In the genomic region with DNA sequence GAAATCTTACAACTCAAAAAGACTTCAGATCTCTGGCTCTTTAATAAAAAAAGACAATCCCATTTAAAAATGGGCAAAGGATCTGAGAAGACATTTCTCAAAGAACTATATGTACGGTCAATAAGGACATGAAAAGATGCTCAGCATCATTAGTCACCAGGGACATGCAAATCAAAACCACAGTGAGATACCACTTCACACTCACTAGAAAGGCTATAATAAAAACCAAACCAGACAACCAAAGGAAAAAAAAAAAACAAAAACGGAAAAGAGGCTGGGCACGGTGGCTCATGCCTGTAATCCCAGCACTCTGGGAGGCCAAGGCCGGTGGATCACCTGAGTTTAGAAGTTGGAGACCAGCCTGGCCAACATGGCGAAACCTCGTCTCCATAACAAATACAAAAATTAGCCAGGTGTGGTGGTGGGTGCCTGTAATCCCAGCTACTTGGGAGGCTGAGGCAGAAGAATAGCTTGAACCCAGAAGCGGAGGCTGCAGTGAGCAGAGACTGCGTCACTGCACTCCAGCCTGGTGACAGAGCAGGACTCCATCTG, we compare ENCODE assay signal across 21 cellular contexts. TPM values are rescaled to one million over a fixed set of nuclear protein-coding genes. Genes with fewer than 3 reads are reported as not detected.
A peak's percentile ranks its signal among the peaks of the same experiment; 100 is the strongest.
DNase-seq lines count a peak whose midpoint lies in the region; ATAC-seq, FAIRE-seq and TF ChIP-seq lines count a peak whose summit lies in the region.
"Had no signal": no experiment of that assay in that cellular context is flagged by ENCODE, and none has a peak within 500 bp of the region (broad histone marks: within the 10 kb centered on the region; RNA-seq: fewer than 3 reads in every experiment).

No MANE protein-coding gene starts in this region.

- H3K79me2 ChIP-seq in GM12878 (ENCODE audit: control insufficient read depth, insufficient read depth, low read length), result no peaks in the 10 kb centered on the region

- intact Hi-C loops in GM12878 (cut with micrococcal nuclease; ENCODE audit: unreplicated experiment) (no loop called here), sigmoid colon (cut with DNase I) (no loop called here), Calu3 (cut with micrococcal nuclease; ENCODE audit: unreplicated experiment) (no loop called here)

- H3K4me1 ChIP-seq in GM12878 (ENCODE audit: control insufficient read depth, insufficient read depth, low read length), result no peaks in the 10 kb centered on the region; the same call in 1 of the 2 replicates
- no peaks in the 10 kb centered on the region for H3K4me1 ChIP-seq in sigmoid colon
- H3K4me1 ChIP-seq: right lobe of liver, upper lobe of left lung had no signal

- TF ChIP-seq POLR2A in GM12878 (IDR thresholded peaks at IDR 0.05; ENCODE audit: low read depth, low read length) (no peak), sigmoid colon (IDR thresholded peaks at IDR 0.05) (no peak)

- peak in 1 of 2 experiments; percentile 62; a peak in 1 of 4 replicates for TF ChIP-seq EP300 in GM12878 (IDR thresholded peaks at IDR 0.05; ENCODE audit: borderline replicate concordance in 1 of 2, control insufficient read depth in 1 of 2, low read depth in 2 of 2, low read length in 2 of 2)
- no peak for TF ChIP-seq EP300 in sigmoid colon (IDR thresholded peaks at IDR 0.05)

- 42% methylated on average over 8 of the region's 8 CpGs for WGBS in GM12878 (ENCODE audit: insufficient coverage, insufficient replicate concordance, low lambda C conversion rate, missing lambda C conversion rate)
- WGBS in sigmoid colon, 2 donors, result 82 to 89% methylated on average over 8 of the region's 8 CpGs

- no TSS peak for BruUV-seq in GM12878 (replicated peaks; lab: Mats Ljungman, UMichigan)
- BruUV-seq in Calu3 (replicated peaks; lab: Mats Ljungman, UMichigan), result no TSS peak

- FAIRE-seq in GM18507 (lab: Jason Lieb, UNC) (peak; percentile 56), GM12878 (lab: Jason Lieb, UNC) (no peak)
- FAIRE-seq: GM12892 had no signal

- no peak overlapping the region for H3K4me2 ChIP-seq in GM12878 (ENCODE audit: control insufficient read depth, insufficient read depth)

- no peak for TF ChIP-seq RAD21 in GM12878 (IDR thresholded peaks at IDR 0.05; ENCODE audit: insufficient read depth, low read depth, low read length)

- RAD21 ChIA-PET in GM12878 (lab: Charles Lee; ENCODE audit: unreplicated experiment), result no interaction called here

- H3K9me3 ChIP-seq in GM12878 (replicated peaks; ENCODE audit: control insufficient read depth, insufficient read depth, low read length), result no peaks in the 10 kb centered on the region
- H3K9me3 ChIP-seq in sigmoid colon, result no peaks in the 10 kb centered on the region
- H3K9me3 ChIP-seq: right lobe of liver, upper lobe of left lung had no signal

- H3K4me3 ChIP-seq in GM12878 (no peak overlapping the region), sigmoid colon (no peak overlapping the region)
- H3K4me3 ChIP-seq: right lobe of liver, upper lobe of left lung had no signal

- no peak for ATAC-seq in activated CD8-positive, alpha-beta memory T cell treated with anti-CD3 and anti-CD28 coated beads, Interleukin-2, amount 10 ng/mL, durations not matched to agents 7 days and 5 days
- ATAC-seq in GM12878 (peak; percentile 89), GM19328 (IDR thresholded peaks at IDR 0.05; ENCODE audit: unreplicated experiment) (no peak)
- ATAC-seq: right lobe of liver had no signal

- H3K4me3 Mint-ChIP-seq in activated CD8-positive, alpha-beta memory T cell treated with anti-CD3 and anti-CD28 coated beads, Interleukin-2, amount 10 ng/mL, durations not matched to agents 7 days and 5 days, result no peak overlapping the region
- no peak overlapping the region for H3K4me3 Mint-ChIP-seq in Calu3 (ENCODE audit: low read depth, unreplicated experiment)

- POLR2A ChIA-PET in GM12878 (lab: Charles Lee), result interaction anchor here (0.7 kb wide), 1 partner anchor 135 kb away, joined by 4 read pairs; no protein-coding TSS in a partner anchor

- SMC1A ChIA-PET in GM12878 (lab: Charles Lee; ENCODE audit: uncharacterized antibody, unreplicated experiment), result interaction anchor here (0.8 kb wide), 1 partner anchor 18 kb away, joined by 3 read pairs; the partner anchor contains the start of gene CLN3

- peaks cover 17% of the 10 kb centered on the region for H3K36me3 Mint-ChIP-seq in activated CD8-positive, alpha-beta memory T cell treated with anti-CD3 and anti-CD28 coated beads, Interleukin-2, amount 10 ng/mL, durations not matched to agents 7 days and 5 days
- H3K36me3 Mint-ChIP-seq in Calu3 (ENCODE audit: insufficient read depth, unreplicated experiment), result peaks cover 12% of the 10 kb centered on the region

- DNase-seq in activated CD8-positive, alpha-beta memory T cell treated with anti-CD3 and anti-CD28 coated beads, Interleukin-2, amount 10 ng/mL, durations not matched to agents 7 days and 5 days, result peak; percentile 33
- DNase-seq in activated CD8-positive, alpha-beta memory T cell treated with anti-CD3 and anti-CD28 coated beads, Interleukin-2, amount 50 U/mL, for 48 hours, result no peak
- DNase-seq in GM18507 (ENCODE audit: extremely low spot score, insufficient read length, low read depth) (no peak), GM12878 (ENCODE audit: low read depth, low spot score) (no peak), sigmoid colon (peak; percentile 13), Calu3 (no peak), cerebellar cortex (ENCODE audit: low spot score) (no peak)
- DNase-seq: dermis blood vessel endothelial cell; erythroblast; glutamatergic neuron; IMR-90; MV-4-11; NCI-H774; nucleus accumbens; stimulated activated CD4-positive, alpha-beta T cell treated with anti-CD3 and anti-CD28 coated beads, Interleukin-4, amount 100 ng/mL, for 1 hour; SW 1271; upper lobe of left lung; WERI-Rb-1 had no signal

- H3K9me3 Mint-ChIP-seq in activated CD8-positive, alpha-beta memory T cell treated with anti-CD3 and anti-CD28 coated beads, Interleukin-2, amount 10 ng/mL, durations not matched to agents 7 days and 5 days (ENCODE audit: low read depth), result no peaks in the 10 kb centered on the region
- no peaks in the 10 kb centered on the region for H3K9me3 Mint-ChIP-seq in Calu3 (ENCODE audit: low read depth, unreplicated experiment)

- in situ Hi-C loops in GM12878 (cut with MboI), result no loop called here

- H2AFZ ChIP-seq in GM12878 (ENCODE audit: control insufficient read depth, low read depth, low read length), result no peak overlapping the region

- H3K36me3 ChIP-seq in GM12878 (ENCODE audit: control insufficient read depth in 2 of 2, insufficient read depth in 2 of 2, low read length in 1 of 2), result no peaks in the 10 kb centered on the region; a peak in 2 of 4 replicates
- peaks cover 18 to 55% (median 26%) of the 10 kb centered on the region in 4 donors for H3K36me3 ChIP-seq in sigmoid colon

- peak overlapping the region; percentile 2 for H3K27ac Mint-ChIP-seq in activated CD8-positive, alpha-beta memory T cell treated with anti-CD3 and anti-CD28 coated beads, Interleukin-2, amount 10 ng/mL, durations not matched to agents 7 days and 5 days
- H3K27ac Mint-ChIP-seq in Calu3 (ENCODE audit: unreplicated experiment), result no peak overlapping the region

- H3K4me1 Mint-ChIP-seq in activated CD8-positive, alpha-beta memory T cell treated with anti-CD3 and anti-CD28 coated beads, Interleukin-2, amount 10 ng/mL, durations not matched to agents 7 days and 5 days, result peaks cover 5% of the 10 kb centered on the region
- no peaks in the 10 kb centered on the region for H3K4me1 Mint-ChIP-seq in Calu3 (ENCODE audit: low read depth, unreplicated experiment)

- H3K27me3 ChIP-seq in GM12878 (replicated peaks in 1 of 2; ENCODE audit: control insufficient read depth in 2 of 2, insufficient read depth in 2 of 2, low read length in 1 of 2) (no peaks in the 10 kb centered on the region), sigmoid colon (no peaks in the 10 kb centered on the region)
- H3K27me3 ChIP-seq: right lobe of liver, upper lobe of left lung had no signal

- H3K27me3 Mint-ChIP-seq in activated CD8-positive, alpha-beta memory T cell treated with anti-CD3 and anti-CD28 coated beads, Interleukin-2, amount 10 ng/mL, durations not matched to agents 7 days and 5 days, result no peaks in the 10 kb centered on the region
- no peaks in the 10 kb centered on the region for H3K27me3 Mint-ChIP-seq in Calu3 (ENCODE audit: unreplicated experiment)

- H3K9ac ChIP-seq in GM12878 (ENCODE audit: control insufficient read depth, insufficient read depth, low read length), result no peak overlapping the region

- TF ChIP-seq CTCF in GM12878 (IDR thresholded peaks at IDR 0.05 in 2 of 3, conservative IDR thresholded peaks at IDR 0.05 in 1 of 3; ENCODE audit: control insufficient read depth in 2 of 3, extremely low read depth in 1 of 3, insufficient read depth in 1 of 3, low read depth in 3 of 3, low read length in 3 of 3) (no peak), sigmoid colon (IDR thresholded peaks at IDR 0.05) (no peak), Calu3 (IDR thresholded peaks at IDR 0.05; ENCODE audit: unreplicated experiment) (no peak)

- no peak overlapping the region for H3K27ac ChIP-seq in GM12878 (ENCODE audit: control insufficient read depth, insufficient read depth)
- H3K27ac ChIP-seq in sigmoid colon, result no peak overlapping the region
- H3K27ac ChIP-seq: right lobe of liver, upper lobe of left lung, WERI-Rb-1 had no signal

- no peaks in the 10 kb centered on the region for H4K20me1 ChIP-seq in GM12878 (ENCODE audit: control insufficient read depth, insufficient read depth)

- CTCF ChIA-PET in activated CD8-positive, alpha-beta memory T cell treated with anti-CD3 and anti-CD28 coated beads, Interleukin-2, amount 10 ng/mL, durations not matched to agents 7 days and 5 days (lab: Charles Lee), result no interaction called here
- CTCF ChIA-PET in GM12878 (lab: Yijun Ruan, JAX), result no interaction called here
- CTCF ChIA-PET in Calu3 (lab: Charles Lee), result no interaction called here

RNA-seq across cellular contexts. Expression of gene NPIPB7, which starts 1.7 kb away (rescaled TPM):
- not detected for total RNA-seq in activated CD8-positive, alpha-beta memory T cell treated with anti-CD3 and anti-CD28 coated beads, Interleukin-2, amount 10 ng/mL, durations not matched to agents 7 days and 5 days
- total RNA-seq in GM12878 (2013; cell fraction: nucleolus; rRNA removed), result not detected in 2 replicates
- total RNA-seq in GM12878 (2014; rRNA removed) (not detected in 2 replicates), GM12878 (2014; rRNA removed; fragmentation: Illumina TruSeq; extraction: Trizol) (not detected in 2 replicates), GM12878 (2021) (not detected in 2 replicates), sigmoid colon (not detected), Calu3 (2022) (not detected in 2 replicates)
- not detected for polyA plus RNA-seq in GM12878 (2011; ENCODE audit: low read depth)
- polyA plus RNA-seq in GM12878 (2011; rRNA removed) (0.04 TPM in 1 of 2 replicates, not detected in the other), GM12878 (2014; fragmentation: Illumina TruSeq; extraction: Trizol) (not detected in 2 replicates), GM12878 (2014; fragmentation: Nextera tagmentation; extraction: Ambion mirVana) (under 1 TPM in 1 of 2 experiments, not detected in 1; 0.05 TPM), GM12878 (2014; rRNA removed) (0.09 TPM in 1 of 2 replicates, not detected in the other), GM12878 (2016; fragmentation: Nextera tagmentation; extraction: Ambion mirVana) (not detected), sigmoid colon (1 to 10 TPM in 1 of 3 donors, under 1 TPM in 2; 0.48 to 1.8 (median 0.92) TPM)
- polyA plus RNA-seq in GM12878 (2011; cell fraction: cytosol; rRNA removed), result 0.22 and 0.37 TPM in 2 replicates
- 0.13 and 0.15 TPM in 2 replicates for polyA plus RNA-seq in GM12878 (2011; cell fraction: nucleus; rRNA removed)
- polyA plus RNA-seq in GM12878 (2012), result not detected in 2 replicates
- not detected in 2 replicates for polyA minus RNA-seq in GM12878 (2011; rRNA and poly(A)+ RNA removed)
- polyA minus RNA-seq in GM12878 (2011; cell fraction: cytosol; rRNA and poly(A)+ RNA removed), result not detected in 2 replicates
- not detected in 2 replicates for polyA minus RNA-seq in GM12878 (2011; cell fraction: nucleus; rRNA and poly(A)+ RNA removed)
- total RNA-seq: dermis blood vessel endothelial cell, IMR-90, right lobe of liver had no signal

RNA-seq across cellular contexts. Expression of gene CLN3, which starts 18.1 kb away (rescaled TPM):
- 10 to 100 TPM; 46.1 to 54.6 TPM for total RNA-seq in activated CD8-positive, alpha-beta memory T cell treated with anti-CD3 and anti-CD28 coated beads, Interleukin-2, amount 10 ng/mL, durations not matched to agents 7 days and 5 days
- total RNA-seq in GM12878 (2013; cell fraction: nucleolus; rRNA removed), result 36.2 and 41.0 TPM in 2 replicates
- total RNA-seq in GM12878 (2014; rRNA removed), result 18.1 and 19.9 TPM in 2 replicates
- total RNA-seq in GM12878 (2014; rRNA removed; fragmentation: Illumina TruSeq; extraction: Trizol), result 5.9 and 7.1 TPM in 2 replicates
- total RNA-seq in GM12878 (2021), result 20.4 and 21.5 TPM in 2 replicates
- polyA plus RNA-seq in GM12878 (2011; ENCODE audit: low read depth), result 5.5 TPM
- polyA plus RNA-seq in GM12878 (2011; rRNA removed), result 5.2 and 11.1 TPM in 2 replicates
- 14.5 and 19.7 TPM in 2 replicates for polyA plus RNA-seq in GM12878 (2011; cell fraction: cytosol; rRNA removed)
- polyA plus RNA-seq in GM12878 (2011; cell fraction: nucleus; rRNA removed), result 46.6 and 53.1 TPM in 2 replicates
- 12.8 and 16.0 TPM in 2 replicates for polyA plus RNA-seq in GM12878 (2012)
- polyA plus RNA-seq in GM12878 (2014; fragmentation: Illumina TruSeq; extraction: Trizol), result 8.1 and 15.1 TPM in 2 replicates
- polyA plus RNA-seq in GM12878 (2014; fragmentation: Nextera tagmentation; extraction: Ambion mirVana), result 1 to 10 TPM; 2.3 to 2.7 TPM
- 22.0 and 29.8 TPM in 2 replicates for polyA plus RNA-seq in GM12878 (2014; rRNA removed)
- 10 to 100 TPM; 25.0 TPM for polyA plus RNA-seq in GM12878 (2016; fragmentation: Nextera tagmentation; extraction: Ambion mirVana)
- 11.8 and 19.9 TPM in 2 replicates for polyA minus RNA-seq in GM12878 (2011; rRNA and poly(A)+ RNA removed)
- polyA minus RNA-seq in GM12878 (2011; cell fraction: cytosol; rRNA and poly(A)+ RNA removed), result 6.0 and 8.6 TPM in 2 replicates
- polyA minus RNA-seq in GM12878 (2011; cell fraction: nucleus; rRNA and poly(A)+ RNA removed), result 15.2 and 22.9 TPM in 2 replicates
- total RNA-seq in sigmoid colon, result 10 to 100 TPM; 16.8 to 23.0 (median 17.9) TPM
- polyA plus RNA-seq in sigmoid colon, result 100 to 1,000 TPM in 1 of 3 donors, 10 to 100 TPM in 2; 31.2 to 123 (median 53.6) TPM
- total RNA-seq in Calu3 (2022), result 31.8 and 33.5 TPM in 2 replicates

RNA-seq across cellular contexts. Expression of gene APOBR, which starts 20.7 kb away (rescaled TPM):
- 10 to 100 TPM; 25.5 to 28.0 TPM for total RNA-seq in activated CD8-positive, alpha-beta memory T cell treated with anti-CD3 and anti-CD28 coated beads, Interleukin-2, amount 10 ng/mL, durations not matched to agents 7 days and 5 days
- 0.15 TPM in 2 replicates for total RNA-seq in GM12878 (2013; cell fraction: nucleolus; rRNA removed)
- 0.65 and 0.73 TPM in 2 replicates for total RNA-seq in GM12878 (2014; rRNA removed)
- total RNA-seq in GM12878 (2014; rRNA removed; fragmentation: Illumina TruSeq; extraction: Trizol), result 0.32 and 0.54 TPM in 2 replicates
- total RNA-seq in GM12878 (2021), result 2.4 and 2.5 TPM in 2 replicates
- polyA plus RNA-seq in GM12878 (2011; ENCODE audit: low read depth), result 0.68 TPM
- 0.06 and 0.15 TPM in 2 replicates for polyA plus RNA-seq in GM12878 (2011; rRNA removed)
- polyA plus RNA-seq in GM12878 (2011; cell fraction: cytosol; rRNA removed), result 0.12 and 0.15 TPM in 2 replicates
- 0.12 and 0.34 TPM in 2 replicates for polyA plus RNA-seq in GM12878 (2011; cell fraction: nucleus; rRNA removed)
- polyA plus RNA-seq in GM12878 (2012), result 1.2 and 1.7 TPM in 2 replicates
- polyA plus RNA-seq in GM12878 (2014; fragmentation: Illumina TruSeq; extraction: Trizol), result 0.19 and 2.0 TPM in 2 replicates
- polyA plus RNA-seq in GM12878 (2014; fragmentation: Nextera tagmentation; extraction: Ambion mirVana), result under 1 TPM in 1 of 2 experiments, not detected in 1; 0.09 TPM
- polyA plus RNA-seq in GM12878 (2014; rRNA removed), result 2.2 and 3.1 TPM in 2 replicates
- under 1 TPM; 0.04 to 0.25 TPM for polyA plus RNA-seq in GM12878 (2016; fragmentation: Nextera tagmentation; extraction: Ambion mirVana)
- polyA minus RNA-seq in GM12878 (2011; rRNA and poly(A)+ RNA removed), result 0.05 TPM in 1 of 2 replicates, not detected in the other
- not detected in 2 replicates for polyA minus RNA-seq in GM12878 (2011; cell fraction: cytosol; rRNA and poly(A)+ RNA removed)
- polyA minus RNA-seq in GM12878 (2011; cell fraction: nucleus; rRNA and poly(A)+ RNA removed), result 0.10 TPM in 1 of 2 replicates, not detected in the other
- total RNA-seq in sigmoid colon, result 1 to 10 TPM in 2 of 4 donors, under 1 TPM in 2; 0.68 to 1.1 (median 1.0) TPM
- polyA plus RNA-seq in sigmoid colon, result 10 to 100 TPM; 10.8 to 94.5 (median 24.0) TPM
- 0.14 TPM in 1 of 2 replicates, not detected in the other for total RNA-seq in Calu3 (2022)
- total RNA-seq: IMR-90 had no signal
- polyA plus RNA-seq: IMR-90 had no signal

RNA-seq across cellular contexts. Expression of gene IL27, which starts 32.8 kb away (rescaled TPM):
- total RNA-seq in activated CD8-positive, alpha-beta memory T cell treated with anti-CD3 and anti-CD28 coated beads, Interleukin-2, amount 10 ng/mL, durations not matched to agents 7 days and 5 days, result not detected
- total RNA-seq in GM12878 (2013; cell fraction: nucleolus; rRNA removed), result not detected in 2 replicates
- total RNA-seq in GM12878 (2014; rRNA removed) (0.38 and 1.2 TPM in 2 replicates), GM12878 (2014; rRNA removed; fragmentation: Illumina TruSeq; extraction: Trizol) (0.27 and 0.28 TPM in 2 replicates), GM12878 (2021) (0.32 and 0.49 TPM in 2 replicates), sigmoid colon (not detected), Calu3 (2022) (not detected in 2 replicates)
- not detected for polyA plus RNA-seq in GM12878 (2011; ENCODE audit: low read depth)
- polyA plus RNA-seq in GM12878 (2011; rRNA removed) (0.07 TPM in 1 of 2 replicates, not detected in the other), GM12878 (2014; fragmentation: Illumina TruSeq; extraction: Trizol) (0.34 TPM in 1 of 2 replicates, not detected in the other), GM12878 (2014; fragmentation: Nextera tagmentation; extraction: Ambion mirVana) (under 1 TPM in 1 of 2 experiments, not detected in 1; 0.24 TPM), GM12878 (2014; rRNA removed) (0.23 and 1.1 TPM in 2 replicates), GM12878 (2016; fragmentation: Nextera tagmentation; extraction: Ambion mirVana) (1 to 10 TPM in 1 of 2 experiments, under 1 TPM in 1; 0.95 to 2.4 TPM), sigmoid colon (under 1 TPM in 1 of 3 donors, not detected in 2; 0.22 TPM)
- 0.09 and 0.15 TPM in 2 replicates for polyA plus RNA-seq in GM12878 (2011; cell fraction: cytosol; rRNA removed)
- polyA plus RNA-seq in GM12878 (2011; cell fraction: nucleus; rRNA removed), result 0.26 TPM in 1 of 2 replicates, not detected in the other
- polyA plus RNA-seq in GM12878 (2012), result not detected in 2 replicates
- polyA minus RNA-seq in GM12878 (2011; rRNA and poly(A)+ RNA removed), result not detected in 2 replicates
- not detected in 2 replicates for polyA minus RNA-seq in GM12878 (2011; cell fraction: cytosol; rRNA and poly(A)+ RNA removed)
- polyA minus RNA-seq in GM12878 (2011; cell fraction: nucleus; rRNA and poly(A)+ RNA removed), result not detected in 2 replicates
- total RNA-seq: dermis blood vessel endothelial cell, IMR-90 had no signal
- polyA plus RNA-seq: IMR-90 had no signal

Comparison
In these comparisons a context has a peak if more than half of its experiments do, and no peak if none do; other contexts are left out.
1. DNase-seq: peak in activated CD8-positive, alpha-beta memory T cell treated with anti-CD3 and anti-CD28 coated beads, Interleukin-2, amount 10 ng/mL, durations not matched to agents 7 days and 5 days (single experiment) and sigmoid colon (single experiment); none in activated CD8-positive, alpha-beta memory T cell treated with anti-CD3 and anti-CD28 coated beads, Interleukin-2, amount 50 U/mL, for 48 hours (single experiment), GM18507 (single experiment), GM12878 (single experiment), Calu3 (single experiment) and cerebellar cortex (single experiment).
2. RNA of gene APOBR, which starts 20.7 kb away (total RNA-seq): 25.5 to 28.0 TPM in activated CD8-positive, alpha-beta memory T cell treated with anti-CD3 and anti-CD28 coated beads, Interleukin-2, amount 10 ng/mL, durations not matched to agents 7 days and 5 days; 0.68 to 1.1 TPM in sigmoid colon, 0.15 to 2.5 TPM in GM12878 and 0.14 TPM in Calu3; every median in the first group is over 4 times any median in the second.